Comparison of ENCODE assay signal across 1 cellular context in genomic region chr2:19306065-19306464, GRCh38.
TF ChIP-seq lines count a peak whose summit lies in the region.
"Not testable (repeated sequence)": the region's sequence is repeated elsewhere in the genome, so short reads cannot be mapped to it uniquely, and the experiment has no call there.

No MANE protein-coding gene starts in this region.

TF ChIP-seq in HepG2, 621 proteins besides CTCF, POLR2A, EP300 and RAD21:
- TF ChIP-seq FOXA3 (CRISPR knock-in tag; IDR thresholded peaks at IDR 0.05) (peak; percentile 28; the same call in 1 of the 2 replicates), FOXA1 (CRISPR knock-in tag; IDR thresholded peaks at IDR 0.05) (peak; percentile 61; the same call in 1 of the 2 replicates), ZNF281 (CRISPR knock-in tag; IDR thresholded peaks at IDR 0.05; ENCODE audit: borderline replicate concordance) (peak; percentile 68; the same call in 1 of the 2 replicates)
- not testable (repeated sequence) for TF ChIP-seq FOXA1 (IDR thresholded peaks at IDR 0.05)
- TF ChIP-seq, protein P1, sequence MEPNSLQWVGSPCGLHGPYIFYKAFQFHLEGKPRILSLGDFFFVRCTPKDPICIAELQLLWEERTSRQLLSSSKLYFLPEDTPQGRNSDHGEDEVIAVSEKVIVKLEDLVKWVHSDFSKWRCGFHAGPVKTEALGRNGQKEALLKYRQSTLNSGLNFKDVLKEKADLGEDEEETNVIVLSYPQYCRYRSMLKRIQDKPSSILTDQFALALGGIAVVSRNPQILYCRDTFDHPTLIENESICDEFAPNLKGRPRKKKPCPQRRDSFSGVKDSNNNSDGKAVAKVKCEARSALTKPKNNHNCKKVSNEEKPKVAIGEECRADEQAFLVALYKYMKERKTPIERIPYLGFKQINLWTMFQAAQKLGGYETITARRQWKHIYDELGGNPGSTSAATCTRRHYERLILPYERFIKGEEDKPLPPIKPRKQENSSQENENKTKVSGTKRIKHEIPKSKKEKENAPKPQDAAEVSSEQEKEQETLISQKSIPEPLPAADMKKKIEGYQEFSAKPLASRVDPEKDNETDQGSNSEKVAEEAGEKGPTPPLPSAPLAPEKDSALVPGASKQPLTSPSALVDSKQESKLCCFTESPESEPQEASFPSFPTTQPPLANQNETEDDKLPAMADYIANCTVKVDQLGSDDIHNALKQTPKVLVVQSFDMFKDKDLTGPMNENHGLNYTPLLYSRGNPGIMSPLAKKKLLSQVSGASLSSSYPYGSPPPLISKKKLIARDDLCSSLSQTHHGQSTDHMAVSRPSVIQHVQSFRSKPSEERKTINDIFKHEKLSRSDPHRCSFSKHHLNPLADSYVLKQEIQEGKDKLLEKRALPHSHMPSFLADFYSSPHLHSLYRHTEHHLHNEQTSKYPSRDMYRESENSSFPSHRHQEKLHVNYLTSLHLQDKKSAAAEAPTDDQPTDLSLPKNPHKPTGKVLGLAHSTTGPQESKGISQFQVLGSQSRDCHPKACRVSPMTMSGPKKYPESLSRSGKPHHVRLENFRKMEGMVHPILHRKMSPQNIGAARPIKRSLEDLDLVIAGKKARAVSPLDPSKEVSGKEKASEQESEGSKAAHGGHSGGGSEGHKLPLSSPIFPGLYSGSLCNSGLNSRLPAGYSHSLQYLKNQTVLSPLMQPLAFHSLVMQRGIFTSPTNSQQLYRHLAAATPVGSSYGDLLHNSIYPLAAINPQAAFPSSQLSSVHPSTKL (CRISPR knock-in tag; IDR thresholded peaks at IDR 0.05) = peak; percentile 15; the same call in 1 of the 2 replicates
